ENCODE assay signal across 10 cellular contexts in the genomic region with DNA sequence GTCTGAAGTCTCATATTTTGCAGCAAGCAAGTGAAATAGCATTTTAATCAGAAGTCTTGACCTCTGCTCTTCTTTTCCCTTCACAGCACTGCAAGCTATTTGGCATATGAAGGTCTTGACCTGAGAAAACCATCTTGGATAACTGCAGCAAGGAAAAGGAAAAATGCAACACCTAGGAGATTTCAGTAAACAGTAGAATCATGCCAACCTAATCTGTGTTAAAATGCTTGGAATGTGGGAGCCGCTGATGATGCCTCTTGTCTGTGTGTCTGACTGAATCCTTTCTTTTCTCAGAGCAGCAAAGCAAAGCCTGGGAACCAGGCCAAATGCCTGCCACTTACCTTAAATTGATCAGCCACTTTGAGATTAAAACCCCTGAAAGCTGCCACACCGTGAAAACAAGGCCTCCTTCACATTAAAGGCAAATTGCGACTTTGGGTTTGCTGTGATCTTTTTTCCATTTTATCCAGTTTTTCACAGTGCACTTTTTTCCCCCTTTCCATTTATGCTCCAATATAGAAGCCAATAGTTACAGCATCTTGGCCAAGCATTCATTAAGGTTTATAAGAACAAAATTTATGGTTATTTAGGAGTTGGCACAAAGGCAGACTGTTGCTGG.
A peak's percentile ranks its signal among the peaks of the same experiment; 100 is the strongest.
DNase-seq lines count a peak whose midpoint lies in the region; ATAC-seq, FAIRE-seq and TF ChIP-seq lines count a peak whose summit lies in the region.
"Had no signal": no experiment of that assay in that cellular context is flagged by ENCODE, and none has a peak within 500 bp of the region (broad histone marks: within the 10 kb centered on the region; RNA-seq: fewer than 3 reads in every experiment).

No MANE protein-coding gene starts in this region.

- TF ChIP-seq EP300 in K562 (IDR thresholded peaks at IDR 0.05; ENCODE audit: low read length), result no peak

- no peak overlapping the region for H3K4me2 ChIP-seq in K562 (ENCODE audit: insufficient read depth, low read length)
- no peak overlapping the region for H3K4me2 ChIP-seq in mesendoderm (ENCODE audit: low read length)

- H4K20me1 ChIP-seq in K562 (replicated peaks; ENCODE audit: control insufficient read depth, insufficient read depth, low read length), result no peaks in the 10 kb centered on the region

- no peak for ATAC-seq in K562
- ATAC-seq in HG03175 (IDR thresholded peaks at IDR 0.05; ENCODE audit: unreplicated experiment), result no peak
- ATAC-seq: activated CD8-positive, alpha-beta memory T cell treated with anti-CD3 and anti-CD28 coated beads, Interleukin-2, amount 10 ng/mL, durations not matched to agents 7 days and 5 days had no signal

- in situ Hi-C loops in Caki2 (cut with HindIII; ENCODE audit: low pct_unique_long_range_greater_than_20kb, low sequenced_read_pairs), result no loop called here
- in situ Hi-C loops in K562 (cut with MboI), result no loop called here

- TF ChIP-seq POLR2A in K562 (conservative IDR thresholded peaks at IDR 0.05), result no peak

- no peak for TF ChIP-seq RAD21 in K562 (CRISPR knock-in tag; conservative IDR thresholded peaks at IDR 0.05 in 1 of 2, IDR thresholded peaks at IDR 0.05 in 1 of 2)

- H3K79me2 ChIP-seq in K562 (ENCODE audit: control insufficient read depth, insufficient read depth, low read length) (no peaks in the 10 kb centered on the region), mesendoderm (ENCODE audit: control insufficient read depth, insufficient read depth, low read length) (no peaks in the 10 kb centered on the region)

- peak overlapping the region; percentile 68 for H3K18ac ChIP-seq in mesendoderm (ENCODE audit: low read length)

- no peak overlapping the region for H4K8ac ChIP-seq in mesendoderm (ENCODE audit: low read depth, low read length)

- peak overlapping the region; percentile 6 for H3K56ac ChIP-seq in mesendoderm (ENCODE audit: low read length)

- peak overlapping the region; percentile 15; the same call in 1 of the 2 replicates for H2AFZ ChIP-seq in K562 (ENCODE audit: low read depth, low read length)

- no peak overlapping the region for H3K4ac ChIP-seq in mesendoderm (ENCODE audit: low read depth, low read length)

- H4K5ac ChIP-seq in mesendoderm (ENCODE audit: low read length), result no peak overlapping the region

- H3K9me1 ChIP-seq in K562 (ENCODE audit: control insufficient read depth, insufficient read depth, low read length), result no peaks in the 10 kb centered on the region

- H2BK5ac ChIP-seq in mesendoderm (ENCODE audit: low read length), result no peak overlapping the region

- WGBS in K562 (ENCODE audit: insufficient coverage, low coverage, missing lambda C conversion rate), result 27% methylated on average over 3 of the region's 3 CpGs
- WGBS in mesendoderm (ENCODE audit: extremely low coverage, insufficient coverage, low lambda C conversion rate), result no CpG with 5 or more reads among the region's 3 CpGs

- TF ChIP-seq CTCF in K562 (IDR thresholded peaks at IDR 0.05 in 2 of 3, conservative IDR thresholded peaks at IDR 0.05 in 1 of 3; ENCODE audit: insufficient read depth in 2 of 3, low read depth in 1 of 3, low read length in 3 of 3), result no peak

- peaks cover 0 to 12% of the 10 kb centered on the region in 2 experiments; a peak in 2 of 5 replicates for H3K4me1 ChIP-seq in K562 (replicated peaks in 1 of 2; ENCODE audit: control insufficient read depth in 2 of 2, insufficient read depth in 2 of 2, low read length in 2 of 2)
- H3K4me1 ChIP-seq in mesendoderm (ENCODE audit: control insufficient read depth, low read depth, low read length), result peaks cover 7% of the 10 kb centered on the region

- no peak overlapping the region for H2BK15ac ChIP-seq in mesendoderm (replicated peaks; ENCODE audit: low read depth)

- H3K9me3 ChIP-seq in K562 (replicated peaks; ENCODE audit: control insufficient read depth, insufficient read depth, low read depth, low read length), result no peaks in the 10 kb centered on the region

- no peaks in the 10 kb centered on the region for H3K27me3 ChIP-seq in K562 (ENCODE audit: control insufficient read depth in 2 of 2, insufficient read depth in 2 of 2, low read length in 2 of 2)
- H3K27me3 ChIP-seq in mesendoderm (ENCODE audit: insufficient read depth, low read length, poor library complexity), result no peaks in the 10 kb centered on the region

- no peak overlapping the region for H2AK5ac ChIP-seq in mesendoderm (ENCODE audit: low read length)

- H3K4me3 ChIP-seq in K562 (no peak overlapping the region), mesendoderm (ENCODE audit: low read length) (no peak overlapping the region)

- H3K9ac ChIP-seq in K562 (ENCODE audit: insufficient read depth in 1 of 2, low read depth in 2 of 2, low read length in 2 of 2), result no peak overlapping the region
- H3K9ac ChIP-seq in mesendoderm (ENCODE audit: low read length), result no peak overlapping the region

- H3K23ac ChIP-seq in mesendoderm (ENCODE audit: low read length), result no peak overlapping the region

- H3K27ac ChIP-seq in K562 (ENCODE audit: extremely low read depth, low read depth, low read length) (no peak overlapping the region), mesendoderm (ENCODE audit: low read depth, low read length) (peak overlapping the region; percentile 59)

- intact Hi-C loops in K562 (cut with micrococcal nuclease), result no loop called here

- POLR2A ChIA-PET in K562 (lab: Yijun Ruan, JAX), result no interaction called here

- FAIRE-seq in K562 (lab: Jason Lieb, UNC), result no peak

- CTCF ChIA-PET in K562 (lab: Yijun Ruan, JAX; ENCODE audit: low intra/inter-chr PET ratio), result no interaction called here

- no peak overlapping the region for H2BK120ac ChIP-seq in mesendoderm (ENCODE audit: low read depth, low read length)

- no peaks in the 10 kb centered on the region for H3K79me1 ChIP-seq in mesendoderm (ENCODE audit: low read length)

- H3K36me3 ChIP-seq in K562 (ENCODE audit: control insufficient read depth, insufficient read depth, low read length) (no peaks in the 10 kb centered on the region), mesendoderm (ENCODE audit: control insufficient read depth, insufficient read depth, low read length) (no peaks in the 10 kb centered on the region)

- DNase-seq in Caki2 (ENCODE audit: low read depth) (peak; percentile 95), LoVo (ENCODE audit: low spot score) (peak; percentile 52), K562 (ENCODE audit: extremely low read depth in 1 of 4, low spot score in 3 of 4) (no peak), mesendoderm (peak; percentile 97), germinal center (ENCODE audit: low spot score) (no peak), NCI-H2029 treated with DMSO at 0.1 percent for 48 hours (lab: John Stamatoyannopoulos, UW) (no peak), ureter (ENCODE audit: low spot score) (no peak)
- DNase-seq: activated CD8-positive, alpha-beta memory T cell treated with anti-CD3 and anti-CD28 coated beads, Interleukin-2, amount 10 ng/mL, durations not matched to agents 7 days and 5 days; NCI-H510A had no signal

- no TSS peak for BruUV-seq in K562 (replicated peaks; lab: Mats Ljungman, UMichigan)

TF ChIP-seq in K562, 482 proteins besides CTCF, POLR2A, EP300 and RAD21:
- TF ChIP-seq ETS1 (conservative IDR thresholded peaks at IDR 0.05; ENCODE audit: control insufficient read depth, low read depth, low read length) (no peak), EGR1 (conservative IDR thresholded peaks at IDR 0.05) (no peak), ILF3 (IDR thresholded peaks at IDR 0.05; ENCODE audit: borderline replicate concordance) (no peak), POLR2G (IDR thresholded peaks at IDR 0.05; ENCODE audit: low read depth, low read length) (no peak), ZFP30 (CRISPR knock-in tag; IDR thresholded peaks at IDR 0.05; ENCODE audit: borderline replicate concordance) (no peak), LEF1 (IDR thresholded peaks at IDR 0.05) (no peak), ZNF57 (CRISPR knock-in tag; IDR thresholded peaks at IDR 0.05) (no peak)

Comparison
In these comparisons a context has a peak if more than half of its experiments do, and no peak if none do; other contexts are left out.
1. DNase-seq: peak in Caki2 (single experiment), LoVo (single experiment) and mesendoderm (single experiment); none in K562 (0 of 4), germinal center (single experiment), NCI-H2029 treated with DMSO at 0.1 percent for 48 hours (single experiment) and ureter (single experiment).